In genomic region chr17:4786516-4786915, GRCh38 we compare ENCODE assay signal across 1 cellular context.
TF ChIP-seq lines count a peak whose summit lies in the region.

No MANE protein-coding gene starts in this region.

TF ChIP-seq in GM23338, 12 proteins besides CTCF, POLR2A, EP300 and RAD21 (continued from another document):
- TF ChIP-seq ZNF462 (CRISPR knock-in tag; IDR thresholded peaks at IDR 0.05) (no peak), REST (IDR thresholded peaks at IDR 0.05; ENCODE audit: unreplicated experiment) (no peak), EZH2 (IDR thresholded peaks at IDR 0.05; ENCODE audit: low read depth, unreplicated experiment) (no peak)
